7 cellular contexts compared by ENCODE assay signal in the genomic region with DNA sequence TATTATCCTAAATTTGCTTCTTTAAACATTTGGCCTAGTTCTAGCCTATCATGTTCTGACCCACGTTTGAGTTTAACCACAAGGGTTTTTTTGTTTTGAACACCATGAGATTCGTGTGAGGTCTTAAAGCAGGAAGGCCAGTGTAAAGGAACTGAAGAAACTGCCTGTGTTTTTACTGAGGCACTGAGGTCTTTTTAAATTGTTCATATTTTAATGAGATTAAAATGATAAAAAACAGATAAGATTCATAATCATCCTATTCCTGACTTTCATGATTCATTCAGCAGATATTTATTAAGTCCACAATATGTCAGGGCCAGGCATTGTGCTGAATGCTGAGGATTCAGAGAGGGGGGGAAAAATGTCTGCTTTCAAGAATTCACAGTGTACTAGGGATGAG. TPM values are rescaled to one million over a fixed set of nuclear protein-coding genes. Genes with fewer than 3 reads are reported as not detected.
DNase-seq lines count a peak whose midpoint lies in the region; ATAC-seq and TF ChIP-seq lines count a peak whose summit lies in the region.

No MANE protein-coding gene starts in this region.

- H3K4me1 Mint-ChIP-seq in brain (peaks cover 31% of the 10 kb centered on the region), osteocyte (ENCODE audit: unreplicated experiment) (peaks cover 14% of the 10 kb centered on the region), GM23338 (peaks cover 6% of the 10 kb centered on the region)

- no peaks in the 10 kb centered on the region for H3K4me1 ChIP-seq in GM23338 (ENCODE audit: insufficient read depth)

- peaks cover 27% of the 10 kb centered on the region for H3K27me3 ChIP-seq in GM23338 (ENCODE audit: insufficient read depth)

- H3K27ac ChIP-seq in GM23338 (ENCODE audit: low read depth): no peak overlapping the region

- H3K27ac Mint-ChIP-seq in brain (peak overlapping the region in 1 of 5 experiments; percentile 70), osteocyte (ENCODE audit: unreplicated experiment) (peak overlapping the region; percentile 53), GM23338 (no peak overlapping the region)

- no peak overlapping the region for H3K4me2 ChIP-seq in GM23338

- no peak overlapping the region for H3K4me3 ChIP-seq in GM23338

- H3K9me2 ChIP-seq in GM23338 (ENCODE audit: insufficient read depth): no peaks in the 10 kb centered on the region

- ATAC-seq in GM18868 (IDR thresholded peaks at IDR 0.05; ENCODE audit: unreplicated experiment) (peak; percentile 22), HG02970 (IDR thresholded peaks at IDR 0.05; ENCODE audit: low FRiP score, unreplicated experiment) (no peak), GM21825 (IDR thresholded peaks at IDR 0.05; ENCODE audit: unreplicated experiment) (no peak), GM23338 (no peak)

- H3K4me3 Mint-ChIP-seq in brain: peak overlapping the region; percentile 72 to 89 (median 74)
- no peak overlapping the region for H3K4me3 Mint-ChIP-seq in osteocyte (ENCODE audit: unreplicated experiment)
- H3K4me3 Mint-ChIP-seq in GM23338: no peak overlapping the region

- peaks cover 11% of the 10 kb centered on the region for H3K27me3 Mint-ChIP-seq in brain
- H3K27me3 Mint-ChIP-seq in osteocyte (ENCODE audit: unreplicated experiment): no peaks in the 10 kb centered on the region
- H3K27me3 Mint-ChIP-seq in GM23338 (ENCODE audit: insufficient read depth, low read depth, poor library complexity): peaks cover 12% of the 10 kb centered on the region

- no peaks in the 10 kb centered on the region for H3K36me3 ChIP-seq in GM23338 (ENCODE audit: insufficient read depth)

- no peaks in the 10 kb centered on the region for H3K9me3 Mint-ChIP-seq in brain
- H3K9me3 Mint-ChIP-seq in osteocyte (ENCODE audit: unreplicated experiment): no peaks in the 10 kb centered on the region
- no peaks in the 10 kb centered on the region for H3K9me3 Mint-ChIP-seq in GM23338

- TF ChIP-seq CTCF in brain (conservative IDR thresholded peaks at IDR 0.05) (no peak), osteocyte (IDR thresholded peaks at IDR 0.05) (no peak), GM23338 (conservative IDR thresholded peaks at IDR 0.05; ENCODE audit: low read depth in 2 of 2) (no peak)

- DNase-seq in LoVo (ENCODE audit: low spot score) (peak; percentile 1), osteocyte (ENCODE audit: extremely low spot score, unreplicated experiment) (no peak), GM23338 (ENCODE audit: low spot score) (no peak)

- peaks cover 41% of the 10 kb centered on the region for H3K79me2 ChIP-seq in GM23338 (replicated peaks; ENCODE audit: insufficient read depth)

- no peaks in the 10 kb centered on the region for H3K36me3 Mint-ChIP-seq in brain
- no peaks in the 10 kb centered on the region for H3K36me3 Mint-ChIP-seq in osteocyte (ENCODE audit: unreplicated experiment)
- no peaks in the 10 kb centered on the region for H3K36me3 Mint-ChIP-seq in GM23338 (ENCODE audit: low read depth)

- no peaks in the 10 kb centered on the region for H3F3A ChIP-seq in GM23338 (replicated peaks; ENCODE audit: low read depth)

- peaks cover 7% of the 10 kb centered on the region for H4K20me1 ChIP-seq in GM23338 (replicated peaks; ENCODE audit: insufficient read depth)

- H2AFZ ChIP-seq in GM23338: no peak overlapping the region

TF ChIP-seq in GM23338, 12 proteins besides CTCF, POLR2A, EP300 and RAD21:
- TF ChIP-seq ZNF114 (CRISPR knock-in tag; IDR thresholded peaks at IDR 0.05) (no peak), POLR2AphosphoS5 (IDR thresholded peaks at IDR 0.05; ENCODE audit: low read depth) (no peak)

RNA-seq across cellular contexts. Expression of a gene that starts 3.2 kb away (rescaled TPM):
- polyA plus RNA-seq in brain (ENCODE audit: insufficient read depth, low read depth, low replicate concordance) (8.0 TPM), GM23338 (2016; fragmentation: Nextera tagmentation; extraction: Ambion mirVana) (3.2 and 3.3 TPM in 2 replicates)
- total RNA-seq in osteocyte: 21.8 TPM in 2 replicates
- 10.3 and 12.2 TPM in 2 replicates for total RNA-seq in GM23338 (2014; rRNA removed; shearing (Covaris generic))

Comparison
In these comparisons a context has a peak if more than half of its experiments do, and no peak if none do; other contexts are left out.
1. H3K4me3 Mint-ChIP-seq: peak in brain (5 of 5); none in osteocyte (single experiment) and GM23338 (single experiment).